8 cellular contexts compared by ENCODE assay signal in the genomic region with DNA sequence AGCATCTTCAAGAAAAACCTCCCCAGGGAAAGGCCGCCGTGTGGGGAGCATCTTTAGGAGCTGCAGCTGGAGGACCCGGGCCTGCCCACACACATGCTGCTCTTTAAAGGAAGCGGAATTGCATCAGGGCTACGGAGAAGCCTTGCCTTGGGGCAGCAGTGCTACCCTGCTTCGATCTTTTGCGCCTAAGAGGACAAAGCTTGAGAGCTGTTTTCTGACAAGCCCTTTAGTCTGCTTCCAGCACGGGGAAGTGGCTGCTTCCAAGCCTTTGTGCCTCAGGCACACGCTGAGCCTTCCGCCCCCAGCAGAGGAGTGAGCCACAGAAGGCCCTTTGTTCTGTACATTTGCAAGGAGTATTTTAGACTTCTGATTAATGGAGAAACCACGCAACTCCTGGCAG. TPM values are rescaled to one million over a fixed set of nuclear protein-coding genes. Genes with fewer than 3 reads are reported as not detected.
A peak's percentile ranks its signal among the peaks of the same experiment; 100 is the strongest.
DNase-seq lines count a peak whose midpoint lies in the region; ATAC-seq and FAIRE-seq lines count a peak whose summit lies in the region.

No MANE protein-coding gene starts in this region.

- H3K9me3 ChIP-seq in HUES48 (ENCODE audit: control insufficient read depth, insufficient read depth, low read length) = no peaks in the 10 kb centered on the region

- H3K27me3 Mint-ChIP-seq in activated T-cell treated with anti-CD3 and anti-CD28 coated beads, Interleukin-2, amount 50 U/mL, for 72 hours (ENCODE audit: low read depth) = no peaks in the 10 kb centered on the region

- H3K36me3 ChIP-seq in HUES48 (ENCODE audit: control insufficient read depth, insufficient read depth, low read length) = peaks cover 8% of the 10 kb centered on the region

- H3K27me3 ChIP-seq in HUES48 (ENCODE audit: control insufficient read depth, insufficient read depth, low read length) = no peaks in the 10 kb centered on the region

- H3K4me3 Mint-ChIP-seq in activated T-cell treated with anti-CD3 and anti-CD28 coated beads, Interleukin-2, amount 50 U/mL, for 72 hours = no peak overlapping the region

- DNase-seq in RPMI7951 (ENCODE audit: low read depth) (peak; percentile 95), frontal cortex (ENCODE audit: low spot score in 2 of 2) (peak; percentile 58 to 74), renal cortical epithelial cell (ENCODE audit: low read depth) (peak; percentile 67)
- no peak for DNase-seq in activated T-cell treated with anti-CD3 and anti-CD28 coated beads, Interleukin-2, amount 50 U/mL, for 72 hours

- H3K9me3 Mint-ChIP-seq in activated T-cell treated with anti-CD3 and anti-CD28 coated beads, Interleukin-2, amount 50 U/mL, for 72 hours = no peaks in the 10 kb centered on the region

- H3K36me3 Mint-ChIP-seq in activated T-cell treated with anti-CD3 and anti-CD28 coated beads, Interleukin-2, amount 50 U/mL, for 72 hours (ENCODE audit: insufficient read depth in 2 of 2) = peaks cover 0 to 1% of the 10 kb centered on the region in 2 donors

- no peak overlapping the region for H3K27ac Mint-ChIP-seq in activated T-cell treated with anti-CD3 and anti-CD28 coated beads, Interleukin-2, amount 50 U/mL, for 72 hours

- ATAC-seq in HG02678 (IDR thresholded peaks at IDR 0.05; ENCODE audit: unreplicated experiment) (no peak), HG02798 (IDR thresholded peaks at IDR 0.05; ENCODE audit: poor library complexity, unreplicated experiment) (no peak), GM18519 (IDR thresholded peaks at IDR 0.05; ENCODE audit: low FRiP score, unreplicated experiment) (no peak)
- ATAC-seq in activated T-cell treated with anti-CD3 and anti-CD28 coated beads, Interleukin-2, amount 50 U/mL, for 72 hours (replicated peaks in 1 of 2) = no peak

- H3K27ac ChIP-seq in HUES48 (ENCODE audit: low read depth, low read length) = peak overlapping the region; percentile 83

- peaks cover 7% of the 10 kb centered on the region; the same call in 1 of the 2 replicates for H3K4me1 ChIP-seq in HUES48 (ENCODE audit: control insufficient read depth, insufficient read depth, low read length)

- no peak overlapping the region for H3K4me3 ChIP-seq in HUES48 (ENCODE audit: low read depth, low read length)

- H3K4me1 Mint-ChIP-seq in activated T-cell treated with anti-CD3 and anti-CD28 coated beads, Interleukin-2, amount 50 U/mL, for 72 hours (ENCODE audit: low read depth) = no peaks in the 10 kb centered on the region

- peak; percentile 13 for FAIRE-seq in frontal cortex (lab: Jason Lieb, UNC)

- H3K9ac ChIP-seq in HUES48 (ENCODE audit: low read depth, low read length) = peak overlapping the region; percentile 0; the same call in 1 of the 2 replicates

RNA-seq across cellular contexts. Expression of a gene that starts 31.5 kb away (rescaled TPM):
- 28.4 and 48.0 TPM in 2 replicates for total RNA-seq in RPMI7951 (2014; rRNA removed; shearing (Covaris generic))
- total RNA-seq in frontal cortex (38.3 TPM), renal cortical epithelial cell (31.1 and 32.5 TPM in 2 replicates)
- total RNA-seq in activated T-cell treated with anti-CD3 and anti-CD28 coated beads, Interleukin-2, amount 50 U/mL, for 72 hours = 10 to 100 TPM; 40.0 to 47.8 TPM

RNA-seq across cellular contexts. Expression of a gene that starts 31.8 kb away (rescaled TPM):
- total RNA-seq in RPMI7951 (2014; rRNA removed; shearing (Covaris generic)) = 16.0 and 17.9 TPM in 2 replicates
- total RNA-seq in frontal cortex (51.4 TPM), renal cortical epithelial cell (78.4 and 79.2 TPM in 2 replicates)
- 10 to 100 TPM; 29.3 TPM for total RNA-seq in activated T-cell treated with anti-CD3 and anti-CD28 coated beads, Interleukin-2, amount 50 U/mL, for 72 hours

RNA-seq across cellular contexts. Expression of a gene that starts 34.7 kb away (rescaled TPM):
- 89.5 and 118 TPM in 2 replicates for total RNA-seq in RPMI7951 (2014; rRNA removed; shearing (Covaris generic))
- total RNA-seq in frontal cortex = 322 TPM
- 137 and 244 TPM in 2 replicates for total RNA-seq in renal cortical epithelial cell
- total RNA-seq in activated T-cell treated with anti-CD3 and anti-CD28 coated beads, Interleukin-2, amount 50 U/mL, for 72 hours = 100 to 1,000 TPM; 165 to 177 TPM

Comparison
In these comparisons a context has a peak if more than half of its experiments do, and no peak if none do; other contexts are left out.
1. DNase-seq: peak in RPMI7951 (single experiment), frontal cortex (2 of 2) and renal cortical epithelial cell (single experiment); none in activated T-cell treated with anti-CD3 and anti-CD28 coated beads, Interleukin-2, amount 50 U/mL, for 72 hours (0 of 2).